In genomic region chr2:9422321-9423099, GRCh38 we compare ENCODE assay signal across 1 cellular context.
TF ChIP-seq lines count a peak whose summit lies in the region.

No MANE protein-coding gene starts in this region.

TF ChIP-seq in GM23338, 12 proteins besides CTCF, POLR2A, EP300 and RAD21 (continued from another document):
- TF ChIP-seq ZNF462 (CRISPR knock-in tag; IDR thresholded peaks at IDR 0.05) (no peak), NANOG (IDR thresholded peaks at IDR 0.05; ENCODE audit: borderline replicate concordance) (no peak), POLR2AphosphoS5 (IDR thresholded peaks at IDR 0.05; ENCODE audit: low read depth) (no peak), EZH2 (IDR thresholded peaks at IDR 0.05; ENCODE audit: low read depth, unreplicated experiment) (no peak)
